ENCODE assay signal across 18 cellular contexts in the genomic region with DNA sequence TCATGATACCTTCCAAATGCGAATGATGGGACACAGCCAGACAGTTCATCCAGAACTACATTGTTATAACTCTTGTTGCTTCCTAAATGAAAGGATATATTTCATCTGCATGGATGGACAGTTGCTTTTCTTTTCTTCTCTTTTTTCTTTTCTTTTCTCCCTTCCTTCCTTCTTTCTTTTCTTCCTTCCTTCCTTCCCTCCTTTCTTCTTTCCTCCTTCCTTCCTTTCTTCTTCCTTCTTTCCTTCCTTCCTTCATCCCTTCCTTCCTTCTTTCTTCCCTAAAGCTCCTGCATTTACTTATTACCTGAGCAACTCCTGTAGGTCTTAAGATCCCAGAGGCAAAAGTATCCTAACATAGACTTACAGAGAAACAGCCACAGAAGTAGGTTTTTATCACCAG.
DNase-seq lines count a peak whose midpoint lies in the region; ATAC-seq and TF ChIP-seq lines count a peak whose summit lies in the region.
"Had no signal": no experiment of that assay in that cellular context is flagged by ENCODE, and none has a peak within 500 bp of the region (broad histone marks: within the 10 kb centered on the region; RNA-seq: fewer than 3 reads in every experiment).

No MANE protein-coding gene starts in this region.

- H2AFZ ChIP-seq in smooth muscle cell (ENCODE audit: low read depth): peak overlapping the region; percentile 33

- TF ChIP-seq CTCF in natural killer cell (IDR thresholded peaks at IDR 0.05) (no peak), HEK293 (tag by site-specific recombination; IDR thresholded peaks at IDR 0.05) (no peak), smooth muscle cell (IDR thresholded peaks at IDR 0.05; ENCODE audit: borderline replicate concordance, insufficient read depth, poor library complexity, severe bottlenecking) (no peak)

- H3F3A ChIP-seq in smooth muscle cell (ENCODE audit: low read depth): no peaks in the 10 kb centered on the region

- H3K79me2 ChIP-seq in smooth muscle cell (ENCODE audit: low read depth): no peaks in the 10 kb centered on the region

- no peak for ATAC-seq in natural killer cell treated with Interleukin-12 subunit alpha and Interleukin-12 subunit beta and Interleukin-15 and Interleukin-18, amount 100 ng/mL, for 72 hours
- ATAC-seq in natural killer cell (no peak), left colon (no peak), HG02884 (IDR thresholded peaks at IDR 0.05; ENCODE audit: unreplicated experiment) (no peak)

- H3K9me3 Mint-ChIP-seq in natural killer cell treated with Interleukin-12 subunit alpha and Interleukin-12 subunit beta and Interleukin-15 and Interleukin-18, amount 100 ng/mL, for 72 hours: peaks cover 10% of the 10 kb centered on the region
- peaks cover 0 to 6% of the 10 kb centered on the region in 2 donors for H3K9me3 Mint-ChIP-seq in natural killer cell

- no peaks in the 10 kb centered on the region for H3K9me3 ChIP-seq in HEK293 (ENCODE audit: control insufficient read depth, insufficient read depth, low read depth, low read length)
- no peaks in the 10 kb centered on the region for H3K9me3 ChIP-seq in smooth muscle cell (replicated peaks; ENCODE audit: low read depth)
- H3K9me3 ChIP-seq: BE2C, BLaER1 had no signal

- intact Hi-C loops in natural killer cell (cut with micrococcal nuclease): loop anchor here (5.0 kb wide), 2 partner anchors 272 to 307 kb away; no protein-coding TSS in a partner anchor
- intact Hi-C loops in left colon (cut with DNase I, micrococcal nuclease): no loop called here

- H3K4me1 Mint-ChIP-seq in natural killer cell treated with Interleukin-12 subunit alpha and Interleukin-12 subunit beta and Interleukin-15 and Interleukin-18, amount 100 ng/mL, for 72 hours (ENCODE audit: low read depth in 2 of 2): peaks cover 68 to 72% of the 10 kb centered on the region in 2 donors
- H3K4me1 Mint-ChIP-seq in natural killer cell: peaks cover 37% of the 10 kb centered on the region in 2 donors
- H3K4me1 Mint-ChIP-seq: CD4-positive, alpha-beta memory T cell; CD4-positive, CD25-positive, alpha-beta regulatory T cell had no signal

- POLR2A ChIA-PET in HEK293 (lab: Yijun Ruan, JAX): no interaction called here

- H3K27ac ChIP-seq in HEK293 (ENCODE audit: extremely low read depth, low read depth, low read length) (no peak overlapping the region), smooth muscle cell (ENCODE audit: low read depth) (no peak overlapping the region)
- H3K27ac ChIP-seq: BLaER1 had no signal

- no peaks in the 10 kb centered on the region for H3K27me3 ChIP-seq in smooth muscle cell (ENCODE audit: low read depth)
- H3K27me3 ChIP-seq: BE2C, BLaER1 had no signal

- peak overlapping the region; percentile 38 for H3K4me3 Mint-ChIP-seq in natural killer cell treated with Interleukin-12 subunit alpha and Interleukin-12 subunit beta and Interleukin-15 and Interleukin-18, amount 100 ng/mL, for 72 hours
- H3K4me3 Mint-ChIP-seq in natural killer cell: no peak overlapping the region
- H3K4me3 Mint-ChIP-seq: CD14-positive monocyte; CD4-positive, alpha-beta memory T cell; CD4-positive, CD25-positive, alpha-beta regulatory T cell; CD8-positive, alpha-beta memory T cell had no signal

- 100% methylated on average over 1 of the region's 1 CpG for WGBS in smooth muscle cell (ENCODE audit: low lambda C conversion rate)

- H4K20me1 ChIP-seq in smooth muscle cell (ENCODE audit: low read depth): no peaks in the 10 kb centered on the region
- H4K20me1 ChIP-seq: BLaER1 had no signal

- H3K27ac Mint-ChIP-seq in natural killer cell treated with Interleukin-12 subunit alpha and Interleukin-12 subunit beta and Interleukin-15 and Interleukin-18, amount 100 ng/mL, for 72 hours: peak overlapping the region; percentile 100
- peak overlapping the region in 1 of 2 donors; percentile 2 for H3K27ac Mint-ChIP-seq in natural killer cell
- H3K27ac Mint-ChIP-seq: CD14-positive monocyte; CD4-positive, alpha-beta memory T cell; CD4-positive, CD25-positive, alpha-beta regulatory T cell had no signal

- H3K36me3 ChIP-seq in HEK293 (ENCODE audit: control insufficient read depth in 2 of 2, insufficient read depth in 1 of 2, low read length in 2 of 2) (no peaks in the 10 kb centered on the region), smooth muscle cell (ENCODE audit: low read depth) (no peaks in the 10 kb centered on the region)
- H3K36me3 ChIP-seq: BE2C, BLaER1 had no signal

- H3K36me3 Mint-ChIP-seq in natural killer cell treated with Interleukin-12 subunit alpha and Interleukin-12 subunit beta and Interleukin-15 and Interleukin-18, amount 100 ng/mL, for 72 hours: peaks cover 17% of the 10 kb centered on the region
- H3K36me3 Mint-ChIP-seq in natural killer cell: no peaks in the 10 kb centered on the region
- H3K36me3 Mint-ChIP-seq: CD14-positive monocyte; CD4-positive, alpha-beta memory T cell; CD4-positive, CD25-positive, alpha-beta regulatory T cell had no signal

- no peak overlapping the region for H3K4me2 ChIP-seq in smooth muscle cell
- H3K4me2 ChIP-seq: BLaER1 had no signal

- CTCF ChIA-PET in HEK293 (lab: Yijun Ruan, JAX): interaction anchor here (0.6 to 0.7 kb wide), 2 partner anchors 179 to 586 kb away, joined by 3 to 9 read pairs; no protein-coding TSS in a partner anchor

- H3K4me3 ChIP-seq in HEK293 (ENCODE audit: low read depth, low read length) (no peak overlapping the region), smooth muscle cell (no peak overlapping the region)
- H3K4me3 ChIP-seq: BLaER1 had no signal

- DNase-seq in natural killer cell treated with Interleukin-12 subunit alpha and Interleukin-12 subunit beta and Interleukin-15 and Interleukin-18, amount 100 ng/mL, for 72 hours (ENCODE audit: low spot score): no peak
- DNase-seq in natural killer cell (no peak), smooth muscle cell (lab: John Stamatoyannopoulos, UW; ENCODE audit: unreplicated experiment) (no peak), left colon (no peak)
- DNase-seq: 8988T; ACHN; BE2C; C1 segment of cervical spinal cord; CD4-positive, alpha-beta memory T cell; CD4-positive, CD25-positive, alpha-beta regulatory T cell; CD8-positive, alpha-beta memory T cell; COR-L47; DMS79 treated with DMSO at 0.1 percent for 48 hours; GF-D8 had no signal

- no peaks in the 10 kb centered on the region for H3K27me3 Mint-ChIP-seq in natural killer cell treated with Interleukin-12 subunit alpha and Interleukin-12 subunit beta and Interleukin-15 and Interleukin-18, amount 100 ng/mL, for 72 hours
- H3K27me3 Mint-ChIP-seq in natural killer cell (ENCODE audit: low read depth in 2 of 2): no peaks in the 10 kb centered on the region
- H3K27me3 Mint-ChIP-seq: CD4-positive, CD25-positive, alpha-beta regulatory T cell had no signal

- H3K4me1 ChIP-seq in HEK293 (ENCODE audit: control insufficient read depth, insufficient read depth, low read length) (no peaks in the 10 kb centered on the region), smooth muscle cell (ENCODE audit: low read depth) (no peaks in the 10 kb centered on the region)
- H3K4me1 ChIP-seq: BE2C, BLaER1 had no signal

- H3K9ac ChIP-seq in smooth muscle cell (ENCODE audit: low read depth): no peak overlapping the region
- H3K9ac ChIP-seq: BLaER1 had no signal

TF ChIP-seq in HEK293, 187 proteins besides CTCF, POLR2A, EP300 and RAD21:
- TF ChIP-seq ZNF514 (tag by site-specific recombination; IDR thresholded peaks at IDR 0.05): no peak
- TF ChIP-seq ZNF366 (tag by site-specific recombination; conservative IDR thresholded peaks at IDR 0.05): peak; percentile 77
TF ChIP-seq in HEK293: peak in this region for 1.
